ENCODE assay signal across 12 cellular contexts in genomic region chr6:130776287-130776925, GRCh38. TPM values are rescaled to one million over a fixed set of nuclear protein-coding genes. Genes with fewer than 3 reads are reported as not detected.
A peak's percentile ranks its signal among the peaks of the same experiment; 100 is the strongest.
DNase-seq lines count a peak whose midpoint lies in the region; ATAC-seq and TF ChIP-seq lines count a peak whose summit lies in the region.
"Had no signal": no experiment of that assay in that cellular context is flagged by ENCODE, and none has a peak within 500 bp of the region (broad histone marks: within the 10 kb centered on the region; RNA-seq: fewer than 3 reads in every experiment).

No MANE protein-coding gene starts in this region.

- in situ Hi-C loops in GM13976 (cut with MboI; ENCODE audit: low sequenced_read_pairs, unreplicated experiment): no loop called here

- no peaks in the 10 kb centered on the region for H3K27me3 Mint-ChIP-seq in Calu3 (ENCODE audit: unreplicated experiment)

- H3K27ac ChIP-seq in PC-9: no peak overlapping the region
- H3K27ac ChIP-seq: ascending aorta, foreskin keratinocyte had no signal

- ATAC-seq in GM19452 (IDR thresholded peaks at IDR 0.05; ENCODE audit: unreplicated experiment) (peak; percentile 89), HG03039 (IDR thresholded peaks at IDR 0.05; ENCODE audit: unreplicated experiment) (peak; percentile 95)
- ATAC-seq: foreskin keratinocyte had no signal

- H3K9me3 Mint-ChIP-seq in Calu3 (ENCODE audit: low read depth, unreplicated experiment): peaks cover 3% of the 10 kb centered on the region

- 0 out of 2 replicates have a peak overlapping the region, but pooled peaks have one; percentile 5 for H3K4me2 ChIP-seq in PC-9

- TF ChIP-seq CTCF in GM13976 (IDR thresholded peaks at IDR 0.05; ENCODE audit: borderline replicate concordance, control extremely low read depth, extremely low read depth, insufficient read depth, missing control alignments): no peak
- TF ChIP-seq CTCF in PC-9 (conservative IDR thresholded peaks at IDR 0.05): no peak
- TF ChIP-seq CTCF in Calu3 (IDR thresholded peaks at IDR 0.05; ENCODE audit: unreplicated experiment): no peak

- intact Hi-C loops in PC-9 (cut with micrococcal nuclease; ENCODE audit: unreplicated experiment) (no loop called here), Calu3 (cut with micrococcal nuclease; ENCODE audit: unreplicated experiment) (no loop called here)

- DNase-seq in GM13976 (ENCODE audit: low spot score) (peak; percentile 55), PC-9 (no peak), NCI-H2081 (lab: John Stamatoyannopoulos, UW) (no peak), Calu3 (no peak), NCI-H1417 treated with DMSO at 0.1 percent for 48 hours (lab: John Stamatoyannopoulos, UW) (no peak), SKM-1 treated with dmso at 0.1 percent for 144 hours (lab: John Stamatoyannopoulos, UW; ENCODE audit: unreplicated experiment) (no peak)
- DNase-seq: activated CD4-positive, CD25-positive, alpha-beta regulatory T cell; foreskin keratinocyte; stimulated activated CD4-positive, alpha-beta T cell treated with anti-CD3 and anti-CD28 coated beads, Interleukin-1b, Interleukin-23, amount 100 ng/mL, for 48 hours had no signal

- H3K4me3 ChIP-seq in PC-9: no peak overlapping the region
- H3K4me3 ChIP-seq: ascending aorta had no signal

- H3K4me1 ChIP-seq in PC-9 (replicated peaks; ENCODE audit: insufficient read depth): no peaks in the 10 kb centered on the region
- H3K4me1 ChIP-seq: ascending aorta, foreskin keratinocyte had no signal

- H3K4me1 Mint-ChIP-seq in Calu3 (ENCODE audit: low read depth, unreplicated experiment): no peaks in the 10 kb centered on the region

- H3K27ac Mint-ChIP-seq in Calu3 (ENCODE audit: unreplicated experiment): no peak overlapping the region

- BruUV-seq in PC-9 (replicated peaks; lab: Mats Ljungman, UMichigan): no TSS peak
- BruUV-seq in Calu3 (replicated peaks; lab: Mats Ljungman, UMichigan): no TSS peak

- no peaks in the 10 kb centered on the region for H3K36me3 ChIP-seq in PC-9 (ENCODE audit: low read depth)
- H3K36me3 ChIP-seq: ascending aorta had no signal

- H3K4me3 Mint-ChIP-seq in Calu3 (ENCODE audit: low read depth, unreplicated experiment): no peak overlapping the region

- peak overlapping the region; percentile 45; the same call in 1 of the 2 replicates for H2AFZ ChIP-seq in PC-9

- H3K27me3 ChIP-seq in PC-9 (ENCODE audit: insufficient read depth, low read depth): no peaks in the 10 kb centered on the region
- H3K27me3 ChIP-seq: ascending aorta had no signal

- no peaks in the 10 kb centered on the region for H3K79me2 ChIP-seq in PC-9 (ENCODE audit: low read depth)

- H4K20me1 ChIP-seq in PC-9 (ENCODE audit: insufficient read depth): no peaks in the 10 kb centered on the region

- CTCF ChIA-PET in PC-9 (lab: Charles Lee): no interaction called here
- CTCF ChIA-PET in Calu3 (lab: Charles Lee): no interaction called here

- H3F3A ChIP-seq in PC-9 (ENCODE audit: insufficient read depth, low read depth): no peaks in the 10 kb centered on the region

- no peaks in the 10 kb centered on the region for H3K9me3 ChIP-seq in PC-9 (ENCODE audit: insufficient read depth, low read depth)
- H3K9me3 ChIP-seq: ascending aorta had no signal

- no peaks in the 10 kb centered on the region for H3K9me2 ChIP-seq in PC-9 (ENCODE audit: insufficient read depth)

- no peaks in the 10 kb centered on the region for H3K36me3 Mint-ChIP-seq in Calu3 (ENCODE audit: insufficient read depth, unreplicated experiment)

- POLR2A ChIA-PET in PC-9 (lab: Charles Lee; ENCODE audit: unreplicated experiment): no interaction called here

RNA-seq across cellular contexts. Expression of gene SMLR1, which starts 50.8 kb away (rescaled TPM):
- total RNA-seq in PC-9 (2021) (not detected in 2 replicates), Calu3 (2022) (not detected in 2 replicates)
- total RNA-seq: ascending aorta, foreskin keratinocyte had no signal
